Comparison of ENCODE assay signal across 15 cellular contexts in the genomic region with DNA sequence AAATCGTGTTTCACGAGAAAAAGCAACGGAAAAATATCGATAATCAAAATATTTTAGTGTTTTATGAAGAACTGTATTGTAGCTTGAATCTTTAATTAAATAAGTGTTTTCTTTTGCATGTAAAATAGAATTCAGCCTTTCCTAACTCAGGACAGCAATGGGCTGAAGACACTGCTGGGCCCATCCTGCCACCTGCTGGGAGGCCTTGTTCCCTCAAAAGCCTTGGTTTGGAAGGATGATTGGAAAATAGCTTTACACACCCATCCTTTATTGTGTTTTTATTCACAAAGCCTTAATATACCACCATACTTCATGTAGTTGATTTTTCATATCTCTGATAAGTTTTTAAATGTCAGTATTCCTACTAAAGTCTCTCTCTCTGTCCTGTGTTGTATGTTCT. TPM values are rescaled to one million over a fixed set of nuclear protein-coding genes. Genes with fewer than 3 reads are reported as not detected.
"Had no signal": no experiment of that assay in that cellular context is flagged by ENCODE, and none has a peak within 500 bp of the region (broad histone marks: within the 10 kb centered on the region; RNA-seq: fewer than 3 reads in every experiment).

No MANE protein-coding gene starts in this region.

RNA-seq across cellular contexts. Expression of a gene that starts 43.5 kb away (rescaled TPM):
- total RNA-seq: activated B cell treated with CpG ODN at 0.5 μM for 24 hours; activated CD4-positive, alpha-beta memory T cell treated with anti-CD3 and anti-CD28 coated beads for 36 hours; activated naive CD4-positive, alpha-beta T cell treated with anti-CD3 and anti-CD28 coated beads for 36 hours; activated naive CD4-positive, alpha-beta T cell treated with anti-CD3 and anti-CD28 coated beads, Interleukin-2, amount 50 U/mL, for 72 hours; activated T-cell treated with anti-CD3 and anti-CD28 coated beads, Interleukin-2, amount 50 U/mL, for 4 hours; activated T-helper 1 cell treated with anti-CD3 and anti-CD28 coated beads, Interleukin-12 subunit alpha, Interleukin-12 subunit beta, Interleukin-2, Interleukin-4 antibody, amounts not matched to agents 30 ng/mL and 10 ng/mL and 1 ng/mL, durations not matched to agents 14 hours and 24 hours and 36 hours; adrenal gland; astrocyte; body of pancreas; breast epithelium; cardiac septum; MCF 10A; SJCRH30; T-cell; T-helper 17 cell had no signal
- polyA plus RNA-seq: adrenal gland had no signal
